In genomic region chr2:114345246-114345645, GRCh38 we compare ENCODE assay signal across 1 cellular context.
TF ChIP-seq lines count a peak whose summit lies in the region.

No MANE protein-coding gene starts in this region.

TF ChIP-seq in K562, 482 proteins besides CTCF, POLR2A, EP300 and RAD21 (continued from another document):
- TF ChIP-seq CHD7 (IDR thresholded peaks at IDR 0.05; ENCODE audit: low read depth, low read length) (no peak), SREBF1 (IDR thresholded peaks at IDR 0.05; ENCODE audit: borderline replicate concordance, low read depth, low read length) (no peak), HNRNPK (IDR thresholded peaks at IDR 0.05; ENCODE audit: low read depth, low read length, poor library complexity, severe bottlenecking) (peak; percentile 25), TAF15 (IDR thresholded peaks at IDR 0.05; ENCODE audit: low read depth, low read length) (no peak), CCNT2 (IDR thresholded peaks at IDR 0.05; ENCODE audit: borderline replicate concordance, extremely low read depth, insufficient read length, low read depth, low read length) (no peak)
